ENCODE assay signal across 1 cellular context in the genomic region with DNA sequence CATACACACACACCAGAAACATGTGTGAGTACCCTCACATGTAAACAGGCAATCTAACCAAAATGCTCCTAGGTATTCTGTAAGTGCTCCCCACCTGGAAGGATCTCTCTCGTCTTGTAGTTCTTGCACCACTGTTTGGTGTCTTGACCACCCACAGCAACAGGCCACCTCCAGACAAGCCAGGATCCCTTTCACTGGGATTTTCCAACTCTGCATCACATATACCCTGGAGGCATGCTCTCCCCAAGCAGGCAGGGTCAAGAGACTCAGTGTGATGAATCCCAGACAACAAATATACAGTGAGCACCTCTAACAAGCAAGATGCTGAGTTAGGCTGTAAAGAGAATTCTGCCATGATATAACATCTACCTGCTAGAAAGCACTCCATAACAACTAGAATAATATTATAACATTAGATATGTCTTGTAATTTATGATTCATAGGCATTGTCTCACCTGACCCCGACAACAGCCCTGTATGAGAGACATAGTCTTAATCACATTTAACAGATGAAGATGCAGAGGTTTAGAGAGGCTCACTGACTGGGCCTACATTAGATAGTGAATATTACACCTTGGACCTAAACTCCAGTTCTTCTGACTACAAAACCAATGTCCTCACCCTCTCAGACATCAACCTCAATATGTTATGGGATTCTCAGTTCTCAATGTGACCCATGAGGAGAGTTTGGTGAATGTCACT.
TF ChIP-seq lines count a peak whose summit lies in the region.

No MANE protein-coding gene starts in this region.

TF ChIP-seq in HEK293T, 16 proteins besides CTCF, POLR2A, EP300 and RAD21 (continued from another document):
- TF ChIP-seq SP1 (IDR thresholded peaks at IDR 0.05) (no peak), CTBP1 (IDR thresholded peaks at IDR 0.05; ENCODE audit: borderline replicate concordance) (no peak), L3MBTL2 (conservative IDR thresholded peaks at IDR 0.05) (no peak), FOXM1 (IDR thresholded peaks at IDR 0.05; ENCODE audit: borderline replicate concordance) (no peak), ARNT (IDR thresholded peaks at IDR 0.05) (no peak), SUZ12 (IDR thresholded peaks at IDR 0.05) (no peak), ZNF384 (IDR thresholded peaks at IDR 0.05) (no peak)
